ENCODE assay signal across 8 cellular contexts in genomic region chr22:30245985-30246901, GRCh38. TPM values are rescaled to one million over a fixed set of nuclear protein-coding genes. Genes with fewer than 3 reads are reported as not detected.
DNase-seq lines count a peak whose midpoint lies in the region; TF ChIP-seq lines count a peak whose summit lies in the region.

Gene LIF, minus strand, starts transcription at chr22:30246759. Its CDS starts 64 bp downstream, at chr22:30246695.

- H3K23ac ChIP-seq in mesenchymal stem cell (ENCODE audit: low read length in 2 of 2), result peak within 1 kb of the TSS; percentile 8 to 84

- H3K14ac ChIP-seq in mesenchymal stem cell (ENCODE audit: low read length in 2 of 2), result peak within 1 kb of the TSS in 1 of 2 experiments; percentile 91

- DNase-seq in AG08396 (ENCODE audit: low spot score) (peak; percentile 88), HL-60 (ENCODE audit: low read depth in 1 of 2, low spot score in 1 of 2) (no peak), dermis microvascular lymphatic vessel endothelial cell (ENCODE audit: low read depth in 2 of 2) (peak; percentile 20 to 25), mesenchymal stem cell (peak; percentile 83), DMS53 (lab: John Stamatoyannopoulos, UW) (no peak), SKM-1 treated with dmso at 0.1 percent for 144 hours (lab: John Stamatoyannopoulos, UW; ENCODE audit: unreplicated experiment) (no peak)
- DNase-seq in activated CD4-positive, alpha-beta T cell treated with anti-CD3 and anti-CD28 coated beads for 1 hour, result peak; percentile 35

- peak within 1 kb of the TSS; percentile 71 for H4K91ac ChIP-seq in mesenchymal stem cell (ENCODE audit: low read length)

- no peaks in the 10 kb centered on the region for H3K9me3 Mint-ChIP-seq in stimulated activated naive CD8-positive, alpha-beta T cell treated with anti-CD3 and anti-CD28 coated beads, Interleukin-15, Interleukin-2, amounts not matched to agents 100 ng/mL and 50 ng/mL, for 24 hours

- H3K79me1 ChIP-seq in mesenchymal stem cell (replicated peaks; ENCODE audit: low read length, poor library complexity, severe bottlenecking), result no peaks in the 10 kb centered on the region

- H3K27ac ChIP-seq in HL-60 (replicated peaks), result no peak within 1 kb of the TSS
- peak within 1 kb of the TSS; percentile 98 for H3K27ac ChIP-seq in mesenchymal stem cell (ENCODE audit: low read length, poor library complexity, severe bottlenecking)

- H2BK15ac ChIP-seq in mesenchymal stem cell (ENCODE audit: low read depth, poor library complexity, severe bottlenecking), result peak within 1 kb of the TSS; percentile 75

- H3K4me3 Mint-ChIP-seq in stimulated activated naive CD8-positive, alpha-beta T cell treated with anti-CD3 and anti-CD28 coated beads, Interleukin-15, Interleukin-2, amounts not matched to agents 100 ng/mL and 50 ng/mL, for 24 hours, result peak within 1 kb of the TSS; percentile 97

- no peaks in the 10 kb centered on the region for H3K9me3 ChIP-seq in mesenchymal stem cell (ENCODE audit: control insufficient read depth, low read length)

- H2BK12ac ChIP-seq in mesenchymal stem cell (ENCODE audit: low read length in 2 of 2), result peak within 1 kb of the TSS in 1 of 2 experiments; percentile 84

- H3K4me2 ChIP-seq in mesenchymal stem cell (ENCODE audit: low read length, poor library complexity, severe bottlenecking), result peak within 1 kb of the TSS; percentile 69

- H2BK5ac ChIP-seq in mesenchymal stem cell (ENCODE audit: low read depth, low read length, poor library complexity, severe bottlenecking), result peak within 1 kb of the TSS; percentile 95

- H3K27ac Mint-ChIP-seq in stimulated activated naive CD8-positive, alpha-beta T cell treated with anti-CD3 and anti-CD28 coated beads, Interleukin-15, Interleukin-2, amounts not matched to agents 100 ng/mL and 50 ng/mL, for 24 hours, result peak within 1 kb of the TSS; percentile 98

- peak within 1 kb of the TSS; percentile 44 to 63 for H3K18ac ChIP-seq in mesenchymal stem cell (ENCODE audit: low read depth in 1 of 2, low read length in 2 of 2)

- TF ChIP-seq CTCF in HL-60 (IDR thresholded peaks at IDR 0.05; ENCODE audit: insufficient read depth, low read length), result no peak

- H3K4me1 Mint-ChIP-seq in stimulated activated naive CD8-positive, alpha-beta T cell treated with anti-CD3 and anti-CD28 coated beads, Interleukin-15, Interleukin-2, amounts not matched to agents 100 ng/mL and 50 ng/mL, for 24 hours (ENCODE audit: low read depth), result peaks cover 83% of the 10 kb centered on the region

- peak within 1 kb of the TSS; percentile 52 for H4K8ac ChIP-seq in mesenchymal stem cell (ENCODE audit: low read length)

- no peaks in the 10 kb centered on the region for H3K27me3 Mint-ChIP-seq in stimulated activated naive CD8-positive, alpha-beta T cell treated with anti-CD3 and anti-CD28 coated beads, Interleukin-15, Interleukin-2, amounts not matched to agents 100 ng/mL and 50 ng/mL, for 24 hours

- 1% methylated on average over 54 of the region's 65 CpGs for WGBS in mesenchymal stem cell

- H3K27me3 ChIP-seq in HL-60 (ENCODE audit: insufficient read depth, poor library complexity, severe bottlenecking), result peaks cover 29% of the 10 kb centered on the region
- no peaks in the 10 kb centered on the region for H3K27me3 ChIP-seq in mesenchymal stem cell (ENCODE audit: control insufficient read depth in 1 of 2, insufficient read depth in 1 of 2, low read length in 2 of 2)

- H2BK120ac ChIP-seq in mesenchymal stem cell (ENCODE audit: low read depth, low read length), result peak within 1 kb of the TSS; percentile 75

- peaks cover 37% of the 10 kb centered on the region for H3K36me3 Mint-ChIP-seq in stimulated activated naive CD8-positive, alpha-beta T cell treated with anti-CD3 and anti-CD28 coated beads, Interleukin-15, Interleukin-2, amounts not matched to agents 100 ng/mL and 50 ng/mL, for 24 hours (ENCODE audit: low read depth)

- peaks cover 20 to 39% of the 10 kb centered on the region in 2 experiments for H3K36me3 ChIP-seq in mesenchymal stem cell (ENCODE audit: control insufficient read depth in 1 of 2, insufficient read depth in 2 of 2, low read depth in 1 of 2, low read length in 2 of 2)

- H3K4ac ChIP-seq in mesenchymal stem cell (ENCODE audit: low read depth in 1 of 2, low read length in 2 of 2), result peak within 1 kb of the TSS; percentile 25 to 74

- peaks cover 77% of the 10 kb centered on the region for H3K4me1 ChIP-seq in mesenchymal stem cell (ENCODE audit: control insufficient read depth, insufficient read depth, low read depth, low read length)

- H3K9ac ChIP-seq in mesenchymal stem cell (ENCODE audit: low read length), result peak within 1 kb of the TSS; percentile 92

- peak within 1 kb of the TSS; percentile 49 for H2AFZ ChIP-seq in mesenchymal stem cell (ENCODE audit: low read depth, low read length)

- peak within 1 kb of the TSS; percentile 73 for H2AK5ac ChIP-seq in mesenchymal stem cell (ENCODE audit: low read length, severe bottlenecking)

- peak within 1 kb of the TSS; percentile 13; the same call in 1 of the 2 replicates for H3K4me3 ChIP-seq in HL-60 (replicated peaks; ENCODE audit: insufficient read depth, low read length)
- peak within 1 kb of the TSS; percentile 64 to 86 for H3K4me3 ChIP-seq in mesenchymal stem cell (ENCODE audit: insufficient read depth in 1 of 2, low read depth in 1 of 2, low read length in 2 of 2)

RNA-seq across cellular contexts. Expression of gene LIF, which starts in this region (rescaled TPM):
- total RNA-seq in dermis microvascular lymphatic vessel endothelial cell, result 0.25 and 0.26 TPM in 2 replicates
- polyA plus RNA-seq in mesenchymal stem cell (2013, experiment 1 of 2), result 10.2 TPM
- polyA plus RNA-seq in mesenchymal stem cell (2013, experiment 2 of 2), result 9.7 TPM

Comparison
In these comparisons a context has a peak if more than half of its experiments do, and no peak if none do; other contexts are left out.
1. Peak in DNase-seq in dermis microvascular lymphatic vessel endothelial cell; RNA of the gene not detected or under 1 TPM.
2. DNase-seq: peak in AG08396 (single experiment), activated CD4-positive, alpha-beta T cell treated with anti-CD3 and anti-CD28 coated beads for 1 hour (single experiment) and mesenchymal stem cell (single experiment); none in HL-60 (0 of 2), DMS53 (single experiment) and SKM-1 treated with dmso at 0.1 percent for 144 hours (single experiment).